ENCODE assay signal across 9 cellular contexts in the genomic region with DNA sequence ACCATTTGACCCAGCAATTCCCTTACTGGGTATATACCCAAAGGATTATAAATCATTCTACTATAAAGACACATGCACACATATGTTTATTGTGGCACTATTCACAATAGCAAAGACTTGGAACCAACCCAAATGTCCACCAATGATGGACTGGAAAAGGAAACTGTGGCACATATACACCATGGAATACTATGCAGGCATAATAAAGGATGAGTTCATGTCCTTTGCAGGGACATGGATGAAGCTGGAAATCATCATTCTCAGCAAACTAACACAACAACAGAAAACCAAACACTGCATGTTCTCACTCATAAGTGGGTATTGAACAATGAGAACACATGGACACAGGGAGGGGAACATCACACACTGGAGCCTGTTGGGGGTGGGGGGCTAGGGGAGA. TPM values are rescaled to one million over a fixed set of nuclear protein-coding genes. Genes with fewer than 3 reads are reported as not detected.
DNase-seq lines count a peak whose midpoint lies in the region; ATAC-seq and TF ChIP-seq lines count a peak whose summit lies in the region.
"Not testable (repeated sequence)": the region's sequence is repeated elsewhere in the genome, so short reads cannot be mapped to it uniquely, and the experiment has no call there.
"Had no signal": no experiment of that assay in that cellular context is flagged by ENCODE, and none has a peak within 500 bp of the region (broad histone marks: within the 10 kb centered on the region; RNA-seq: fewer than 3 reads in every experiment).

No MANE protein-coding gene starts in this region.

- ATAC-seq in CD4-positive, alpha-beta T cell (ENCODE audit: poor library complexity); activated CD8-positive, alpha-beta memory T cell treated with anti-CD3 and anti-CD28 coated beads, Interleukin-2, amount 10 ng/mL, durations not matched to agents 7 days and 5 days; naive thymus-derived CD4-positive, alpha-beta T cell; stimulated activated memory B cell treated with anti-CD40 and anti-IgM and Interleukin-4, amounts not matched to agents 10 μg/mL and 1 μg/mL and 100 μg/mL, for 72 hours: not testable (repeated sequence)

- CTCF ChIA-PET in CD4-positive, alpha-beta T cell (lab: Charles Lee); naive thymus-derived CD4-positive, alpha-beta T cell (lab: Charles Lee): not testable (repeated sequence)
- CTCF ChIA-PET in HEK293 (lab: Yijun Ruan, JAX) = interaction anchor here (0.6 to 1.2 kb wide), 2 partner anchors 56 to 1113 kb away, joined by 6 to 9 read pairs; no protein-coding TSS in a partner anchor
- CTCF ChIA-PET in activated CD8-positive, alpha-beta memory T cell treated with anti-CD3 and anti-CD28 coated beads, Interleukin-2, amount 10 ng/mL, durations not matched to agents 7 days and 5 days (lab: Charles Lee) = interaction anchor here (1.3 to 4.6 kb wide), 2 partner anchors 53 to 56 kb away, joined by 3 to 25 read pairs; no protein-coding TSS in a partner anchor

- H3K27me3 ChIP-seq in CD4-positive, alpha-beta T cell (ENCODE audit: control insufficient read depth, insufficient read depth, low read length); naive thymus-derived CD4-positive, alpha-beta T cell (ENCODE audit: control insufficient read depth in 2 of 2, insufficient read depth in 2 of 2, low read length in 2 of 2): not testable (repeated sequence)

- POLR2A ChIA-PET in CD4-positive, alpha-beta T cell (lab: Charles Lee) = interaction anchor here (0.9 kb wide), 1 partner anchor 14 kb away, joined by 3 read pairs; no protein-coding TSS in a partner anchor
- POLR2A ChIA-PET in HEK293 (lab: Yijun Ruan, JAX) = not testable (repeated sequence)
- POLR2A ChIA-PET in naive thymus-derived CD4-positive, alpha-beta T cell (lab: Charles Lee) = interaction anchor here (1.3 to 23.6 kb wide), 3 partner anchors 14 to 120 kb away, joined by 8 to 633 read pairs (median 53); no protein-coding TSS in a partner anchor

- not testable (repeated sequence) for H3K4me3 ChIP-seq in HEK293 (ENCODE audit: low read depth, low read length); naive thymus-derived CD4-positive, alpha-beta T cell (ENCODE audit: low read length)

- H3K4me1 Mint-ChIP-seq in CD4-positive, alpha-beta T cell (ENCODE audit: low read depth) = peaks cover 72% of the 10 kb centered on the region
- H3K4me1 Mint-ChIP-seq in activated CD4-positive, alpha-beta T cell treated with anti-CD3 and anti-CD28 coated beads, Interleukin-2, amount 10 ng/mL, durations not matched to agents 24 days and 14 days = peaks cover 40% of the 10 kb centered on the region
- peaks cover 41% of the 10 kb centered on the region for H3K4me1 Mint-ChIP-seq in activated CD8-positive, alpha-beta memory T cell treated with anti-CD3 and anti-CD28 coated beads, Interleukin-2, amount 10 ng/mL, durations not matched to agents 7 days and 5 days
- H3K4me1 Mint-ChIP-seq in activated naive CD8-positive, alpha-beta T cell (ENCODE audit: low read depth) = peaks cover 56% of the 10 kb centered on the region
- H3K4me1 Mint-ChIP-seq in naive thymus-derived CD4-positive, alpha-beta T cell = peaks cover 28 to 64% (median 52%) of the 10 kb centered on the region in 7 donors
- H3K4me1 Mint-ChIP-seq in stimulated activated memory B cell treated with anti-CD40 and anti-IgM and Interleukin-4, amounts not matched to agents 10 μg/mL and 1 μg/mL and 100 μg/mL, for 72 hours = peaks cover 41% of the 10 kb centered on the region

- not testable (repeated sequence) for H3K4me1 ChIP-seq in HEK293 (ENCODE audit: control insufficient read depth, insufficient read depth, low read length)
- peaks cover 11 to 21% of the 10 kb centered on the region in 2 donors for H3K4me1 ChIP-seq in naive thymus-derived CD4-positive, alpha-beta T cell (ENCODE audit: control insufficient read depth in 2 of 2, insufficient read depth in 2 of 2, low read length in 2 of 2)

- not testable (repeated sequence) for TF ChIP-seq CTCF in CD4-positive, alpha-beta T cell (IDR thresholded peaks at IDR 0.05); HEK293 (tag by site-specific recombination; IDR thresholded peaks at IDR 0.05)

- not testable (repeated sequence) for H3K27me3 Mint-ChIP-seq in CD4-positive, alpha-beta T cell; activated CD4-positive, alpha-beta T cell treated with anti-CD3 and anti-CD28 coated beads, Interleukin-2, amount 10 ng/mL, durations not matched to agents 24 days and 14 days; activated CD8-positive, alpha-beta memory T cell treated with anti-CD3 and anti-CD28 coated beads, Interleukin-2, amount 10 ng/mL, durations not matched to agents 7 days and 5 days; activated naive CD8-positive, alpha-beta T cell; naive thymus-derived CD4-positive, alpha-beta T cell; stimulated activated memory B cell treated with anti-CD40 and anti-IgM and Interleukin-4, amounts not matched to agents 10 μg/mL and 1 μg/mL and 100 μg/mL, for 72 hours

- H3K9me3 ChIP-seq in CD4-positive, alpha-beta T cell (ENCODE audit: control insufficient read depth, low read length); HEK293 (ENCODE audit: control insufficient read depth, insufficient read depth, low read depth, low read length); naive thymus-derived CD4-positive, alpha-beta T cell (ENCODE audit: control insufficient read depth in 2 of 3, low read length in 3 of 3): not testable (repeated sequence)

- intact Hi-C loops in CD4-positive, alpha-beta T cell (cut with DNase I, micrococcal nuclease); naive thymus-derived CD4-positive, alpha-beta T cell (cut with micrococcal nuclease): not testable (repeated sequence)
- intact Hi-C loops in activated CD4-positive, alpha-beta T cell treated with anti-CD3 and anti-CD28 coated beads, Interleukin-2, amount 10 ng/mL, durations not matched to agents 24 days and 14 days (cut with micrococcal nuclease) = loop anchor here (10.0 kb wide), 1 partner anchor 123 kb away; no protein-coding TSS in a partner anchor

- not testable (repeated sequence) for H3K27ac ChIP-seq in CD4-positive, alpha-beta T cell (ENCODE audit: low read depth, low read length); HEK293 (ENCODE audit: extremely low read depth, low read depth, low read length); naive thymus-derived CD4-positive, alpha-beta T cell (ENCODE audit: low read depth, low read length)

- peaks cover 24% of the 10 kb centered on the region for H3K36me3 Mint-ChIP-seq in CD4-positive, alpha-beta T cell (ENCODE audit: low read depth)
- H3K36me3 Mint-ChIP-seq in activated CD4-positive, alpha-beta T cell treated with anti-CD3 and anti-CD28 coated beads, Interleukin-2, amount 10 ng/mL, durations not matched to agents 24 days and 14 days (ENCODE audit: low read depth) = peaks cover 25% of the 10 kb centered on the region
- H3K36me3 Mint-ChIP-seq in activated CD8-positive, alpha-beta memory T cell treated with anti-CD3 and anti-CD28 coated beads, Interleukin-2, amount 10 ng/mL, durations not matched to agents 7 days and 5 days = peaks cover 18% of the 10 kb centered on the region
- H3K36me3 Mint-ChIP-seq in activated naive CD8-positive, alpha-beta T cell; stimulated activated memory B cell treated with anti-CD40 and anti-IgM and Interleukin-4, amounts not matched to agents 10 μg/mL and 1 μg/mL and 100 μg/mL, for 72 hours: not testable (repeated sequence)
- H3K36me3 Mint-ChIP-seq in naive thymus-derived CD4-positive, alpha-beta T cell = peaks cover 0 to 50% (median 14%) of the 10 kb centered on the region in 5 donors

- not testable (repeated sequence) for H3K36me3 ChIP-seq in HEK293 (ENCODE audit: control insufficient read depth in 2 of 2, insufficient read depth in 1 of 2, low read length in 2 of 2)
- H3K36me3 ChIP-seq in naive thymus-derived CD4-positive, alpha-beta T cell (ENCODE audit: control insufficient read depth in 2 of 3, insufficient read depth in 3 of 3, low read length in 3 of 3) = peaks cover 0 to 14% (median 0%) of the 10 kb centered on the region in 3 experiments

- H3K9me3 Mint-ChIP-seq in CD4-positive, alpha-beta T cell; activated CD4-positive, alpha-beta T cell treated with anti-CD3 and anti-CD28 coated beads, Interleukin-2, amount 10 ng/mL, durations not matched to agents 24 days and 14 days; activated CD8-positive, alpha-beta memory T cell treated with anti-CD3 and anti-CD28 coated beads, Interleukin-2, amount 10 ng/mL, durations not matched to agents 7 days and 5 days (ENCODE audit: low read depth); activated naive CD8-positive, alpha-beta T cell (ENCODE audit: low read depth); stimulated activated memory B cell treated with anti-CD40 and anti-IgM and Interleukin-4, amounts not matched to agents 10 μg/mL and 1 μg/mL and 100 μg/mL, for 72 hours: not testable (repeated sequence)
- H3K9me3 Mint-ChIP-seq in naive thymus-derived CD4-positive, alpha-beta T cell = peaks cover 0 to 15% (median 2%) of the 10 kb centered on the region in 11 donors

- DNase-seq in CD4-positive, alpha-beta T cell; activated CD4-positive, alpha-beta T cell treated with anti-CD3 and anti-CD28 coated beads, Interleukin-2, amount 10 ng/mL, durations not matched to agents 24 days and 14 days; activated CD8-positive, alpha-beta memory T cell treated with anti-CD3 and anti-CD28 coated beads, Interleukin-2, amount 10 ng/mL, durations not matched to agents 7 days and 5 days; naive thymus-derived CD4-positive, alpha-beta T cell: not testable (repeated sequence)

- peak overlapping the region; percentile 54 for H3K27ac Mint-ChIP-seq in CD4-positive, alpha-beta T cell
- H3K27ac Mint-ChIP-seq in activated CD4-positive, alpha-beta T cell treated with anti-CD3 and anti-CD28 coated beads, Interleukin-2, amount 10 ng/mL, durations not matched to agents 24 days and 14 days = peak overlapping the region; percentile 43
- peak overlapping the region; percentile 20 for H3K27ac Mint-ChIP-seq in activated CD8-positive, alpha-beta memory T cell treated with anti-CD3 and anti-CD28 coated beads, Interleukin-2, amount 10 ng/mL, durations not matched to agents 7 days and 5 days
- peak overlapping the region; percentile 75 for H3K27ac Mint-ChIP-seq in activated naive CD8-positive, alpha-beta T cell
- H3K27ac Mint-ChIP-seq in naive thymus-derived CD4-positive, alpha-beta T cell = peak overlapping the region in 8 of 9 donors; percentile 16 to 100 (median 58)
- peak overlapping the region; percentile 65 for H3K27ac Mint-ChIP-seq in stimulated activated memory B cell treated with anti-CD40 and anti-IgM and Interleukin-4, amounts not matched to agents 10 μg/mL and 1 μg/mL and 100 μg/mL, for 72 hours

- H3K4me3 Mint-ChIP-seq in CD4-positive, alpha-beta T cell = peak overlapping the region; percentile 44
- H3K4me3 Mint-ChIP-seq in activated CD4-positive, alpha-beta T cell treated with anti-CD3 and anti-CD28 coated beads, Interleukin-2, amount 10 ng/mL, durations not matched to agents 24 days and 14 days; activated CD8-positive, alpha-beta memory T cell treated with anti-CD3 and anti-CD28 coated beads, Interleukin-2, amount 10 ng/mL, durations not matched to agents 7 days and 5 days; activated naive CD8-positive, alpha-beta T cell; stimulated activated memory B cell treated with anti-CD40 and anti-IgM and Interleukin-4, amounts not matched to agents 10 μg/mL and 1 μg/mL and 100 μg/mL, for 72 hours: not testable (repeated sequence)
- H3K4me3 Mint-ChIP-seq in naive thymus-derived CD4-positive, alpha-beta T cell = peak overlapping the region in 1 of 10 donors; percentile 31

RNA-seq across cellular contexts. Expression of a gene that starts 4.6 kb away (rescaled TPM):
- 100 to 1,000 TPM; 397 to 414 TPM for total RNA-seq in CD4-positive, alpha-beta T cell
- 49.5 and 51.2 TPM in 2 replicates for total RNA-seq in activated CD4-positive, alpha-beta T cell treated with anti-CD3 and anti-CD28 coated beads, Interleukin-2, amount 10 ng/mL, durations not matched to agents 24 days and 14 days
- 10 to 100 TPM; 56.0 to 68.2 TPM for total RNA-seq in activated CD8-positive, alpha-beta memory T cell treated with anti-CD3 and anti-CD28 coated beads, Interleukin-2, amount 10 ng/mL, durations not matched to agents 7 days and 5 days
- 100 to 1,000 TPM; 116 to 305 (median 283) TPM for total RNA-seq in naive thymus-derived CD4-positive, alpha-beta T cell
- 100 to 1,000 TPM; 209 to 247 TPM for polyA plus RNA-seq in naive thymus-derived CD4-positive, alpha-beta T cell
- total RNA-seq: Calu3, G401 had no signal

Comparison
In these comparisons a context has a peak if more than half of its experiments do, and no peak if none do; other contexts are left out.
1. H3K27ac Mint-ChIP-seq: peak in every context shown above with its lines; median percentile 75 in activated naive CD8-positive, alpha-beta T cell; 65 in stimulated activated memory B cell treated with anti-CD40 and anti-IgM and Interleukin-4, amounts not matched to agents 10 μg/mL and 1 μg/mL and 100 μg/mL, for 72 hours; 58 in naive thymus-derived CD4-positive, alpha-beta T cell; 54 in CD4-positive, alpha-beta T cell; 43 in activated CD4-positive, alpha-beta T cell treated with anti-CD3 and anti-CD28 coated beads, Interleukin-2, amount 10 ng/mL, durations not matched to agents 24 days and 14 days; 20 in activated CD8-positive, alpha-beta memory T cell treated with anti-CD3 and anti-CD28 coated beads, Interleukin-2, amount 10 ng/mL, durations not matched to agents 7 days and 5 days.